Comparison of ENCODE assay signal across 11 cellular contexts in genomic region chr5:107104774-107105050, GRCh38.
DNase-seq lines count a peak whose midpoint lies in the region; ATAC-seq and TF ChIP-seq lines count a peak whose summit lies in the region.
"Had no signal": no experiment of that assay in that cellular context is flagged by ENCODE, and none has a peak within 500 bp of the region (broad histone marks: within the 10 kb centered on the region; RNA-seq: fewer than 3 reads in every experiment).

No MANE protein-coding gene starts in this region.

- H3K9me3 ChIP-seq in upper lobe of right lung, result no peaks in the 10 kb centered on the region

- H3K36me3 ChIP-seq in upper lobe of right lung, result no peaks in the 10 kb centered on the region

- H3K27ac ChIP-seq in foreskin keratinocyte, result no peak overlapping the region
- H3K27ac ChIP-seq in upper lobe of right lung, result no peak overlapping the region

- POLR2A ChIA-PET in T-cell (lab: Charles Lee), result no interaction called here

- H3K36me3 Mint-ChIP-seq in T-cell, result no peaks in the 10 kb centered on the region
- H3K36me3 Mint-ChIP-seq: brain; stimulated activated naive B cell treated with anti-CD40 and anti-IgM and Interleukin-4, amounts not matched to agents 10 μg/mL and 1 μg/mL and 100 μg/mL, for 72 hours had no signal

- no peak overlapping the region for H3K4me3 ChIP-seq in upper lobe of right lung

- H3K27me3 ChIP-seq in foreskin keratinocyte (no peaks in the 10 kb centered on the region), upper lobe of right lung (no peaks in the 10 kb centered on the region)

- H3K4me1 ChIP-seq in foreskin keratinocyte (no peaks in the 10 kb centered on the region), upper lobe of right lung (no peaks in the 10 kb centered on the region)

- intact Hi-C loops in upper lobe of right lung (cut with DNase I), result no loop called here

- H3K4me1 Mint-ChIP-seq in T-cell, result no peaks in the 10 kb centered on the region
- H3K4me1 Mint-ChIP-seq: brain; stimulated activated naive B cell treated with anti-CD40 and anti-IgM and Interleukin-4, amounts not matched to agents 10 μg/mL and 1 μg/mL and 100 μg/mL, for 72 hours had no signal

- no peak overlapping the region for H3K27ac Mint-ChIP-seq in T-cell
- H3K27ac Mint-ChIP-seq: stimulated activated naive B cell treated with anti-CD40 and anti-IgM and Interleukin-4, amounts not matched to agents 10 μg/mL and 1 μg/mL and 100 μg/mL, for 72 hours; T-helper 1 cell treated with Interleukin-12 subunit alpha and Interleukin-12 subunit beta and Interleukin-4 antibody, amounts not matched to agents 30 μg/mL and 1 μg/mL, for 36 hours had no signal

- DNase-seq in SHP77 (lab: John Stamatoyannopoulos, UW), result peak; percentile 1 to 18
- no peak for DNase-seq in SHP77 treated with DMSO at 0.1 percent for 48 hours (lab: John Stamatoyannopoulos, UW)
- DNase-seq in HuH-7 (ENCODE audit: low spot score), result peak; percentile 1
- no peak for DNase-seq in foreskin keratinocyte
- no peak for DNase-seq in upper lobe of right lung
- no peak for DNase-seq in T-cell
- DNase-seq in effector CD8-positive, alpha-beta T cell (lab: John Stamatoyannopoulos, UW), result no peak
- DNase-seq in NCI-H2081 treated with DMSO at 0.1 percent for 48 hours (lab: John Stamatoyannopoulos, UW), result no peak
- DNase-seq: stimulated activated naive B cell treated with anti-CD40 and anti-IgM and Interleukin-4, amounts not matched to agents 10 μg/mL and 1 μg/mL and 100 μg/mL, for 72 hours had no signal

- ATAC-seq in foreskin keratinocyte (no peak), upper lobe of right lung (peak; percentile 48), T-cell (replicated peaks in 1 of 4) (no peak)
- ATAC-seq: stimulated activated naive B cell treated with anti-CD40 and anti-IgM and Interleukin-4, amounts not matched to agents 10 μg/mL and 1 μg/mL and 100 μg/mL, for 72 hours had no signal

- H3K9me3 Mint-ChIP-seq in T-cell, result peaks cover 0 to 9% (median 5%) of the 10 kb centered on the region in 3 donors

- H3K27me3 Mint-ChIP-seq in T-cell, result no peaks in the 10 kb centered on the region
- H3K27me3 Mint-ChIP-seq: brain; stimulated activated naive B cell treated with anti-CD40 and anti-IgM and Interleukin-4, amounts not matched to agents 10 μg/mL and 1 μg/mL and 100 μg/mL, for 72 hours had no signal

- no peak overlapping the region for H3K4me3 Mint-ChIP-seq in T-cell
- H3K4me3 Mint-ChIP-seq: brain; stimulated activated naive B cell treated with anti-CD40 and anti-IgM and Interleukin-4, amounts not matched to agents 10 μg/mL and 1 μg/mL and 100 μg/mL, for 72 hours; T-helper 1 cell treated with Interleukin-12 subunit alpha and Interleukin-12 subunit beta and Interleukin-4 antibody, amounts not matched to agents 30 μg/mL and 1 μg/mL, for 36 hours had no signal

- TF ChIP-seq CTCF in foreskin keratinocyte (conservative IDR thresholded peaks at IDR 0.05) (peak; percentile 27), upper lobe of right lung (IDR thresholded peaks at IDR 0.05) (no peak)

- CTCF ChIA-PET in T-cell (lab: Charles Lee), result no interaction called here

Comparison
In these comparisons a context has a peak if more than half of its experiments do, and no peak if none do; other contexts are left out.
1. DNase-seq: peak in SHP77 (2 of 2) and HuH-7 (single experiment); none in SHP77 treated with DMSO at 0.1 percent for 48 hours (single experiment), foreskin keratinocyte (0 of 2), upper lobe of right lung (single experiment), T-cell (0 of 34), effector CD8-positive, alpha-beta T cell (single experiment) and NCI-H2081 treated with DMSO at 0.1 percent for 48 hours (single experiment).